1 cellular context compared by ENCODE assay signal in the genomic region with DNA sequence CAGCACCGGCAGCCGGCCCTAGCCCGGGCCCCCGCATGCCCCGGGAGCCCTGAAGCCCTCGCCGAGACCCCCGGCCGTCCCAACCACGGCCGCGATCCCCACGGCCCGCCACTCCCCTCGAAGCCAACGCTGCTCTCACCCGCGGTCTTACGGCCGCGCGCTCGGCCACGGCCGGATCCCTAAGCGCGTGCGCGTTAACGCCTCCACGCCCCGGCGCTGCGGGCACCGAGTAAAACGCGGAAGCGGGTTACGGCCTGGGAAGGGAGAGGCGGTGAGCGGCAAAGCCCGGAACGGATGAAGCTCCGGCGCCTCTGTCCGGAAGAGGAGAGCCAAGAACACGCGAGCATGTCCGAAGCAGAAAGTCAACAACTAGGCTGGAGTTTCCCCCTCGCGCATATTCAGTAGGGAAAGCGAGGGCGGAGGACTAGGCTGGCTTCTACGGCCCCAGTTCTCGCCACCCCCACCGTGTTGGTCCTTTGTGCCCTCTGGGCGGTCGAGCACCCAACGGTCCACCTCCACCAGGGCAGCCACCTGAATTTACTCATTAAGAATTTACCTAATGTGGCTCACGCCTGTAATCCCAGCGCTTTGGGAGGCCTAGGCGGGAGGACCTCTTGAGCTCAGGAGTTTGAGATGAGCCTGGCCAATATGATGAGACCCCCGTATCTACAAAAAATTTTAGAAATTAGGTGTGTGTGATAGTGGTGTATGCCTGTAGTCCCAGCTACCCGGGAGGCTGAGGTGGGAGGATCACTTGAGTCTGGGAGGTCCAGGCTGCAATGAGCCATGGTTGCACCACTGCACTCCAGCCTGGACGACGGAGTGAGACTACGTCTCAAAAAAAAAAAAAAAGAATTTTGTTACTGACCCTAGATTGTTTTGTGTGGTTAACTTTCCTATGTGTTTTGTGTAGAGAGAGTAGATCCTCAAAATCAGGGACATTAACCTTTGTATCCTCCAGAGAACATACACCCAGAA.
A peak's percentile ranks its signal among the peaks of the same experiment; 100 is the strongest.
TF ChIP-seq lines count a peak whose summit lies in the region.

A gene (minus strand): TSS at position 169 of the 978 bp plus-strand sequence. CDS start 1,177 bp downstream, outside the sequence.

TF ChIP-seq in GM23338, 12 proteins besides CTCF, POLR2A, EP300 and RAD21:
- TF ChIP-seq, protein P1, sequence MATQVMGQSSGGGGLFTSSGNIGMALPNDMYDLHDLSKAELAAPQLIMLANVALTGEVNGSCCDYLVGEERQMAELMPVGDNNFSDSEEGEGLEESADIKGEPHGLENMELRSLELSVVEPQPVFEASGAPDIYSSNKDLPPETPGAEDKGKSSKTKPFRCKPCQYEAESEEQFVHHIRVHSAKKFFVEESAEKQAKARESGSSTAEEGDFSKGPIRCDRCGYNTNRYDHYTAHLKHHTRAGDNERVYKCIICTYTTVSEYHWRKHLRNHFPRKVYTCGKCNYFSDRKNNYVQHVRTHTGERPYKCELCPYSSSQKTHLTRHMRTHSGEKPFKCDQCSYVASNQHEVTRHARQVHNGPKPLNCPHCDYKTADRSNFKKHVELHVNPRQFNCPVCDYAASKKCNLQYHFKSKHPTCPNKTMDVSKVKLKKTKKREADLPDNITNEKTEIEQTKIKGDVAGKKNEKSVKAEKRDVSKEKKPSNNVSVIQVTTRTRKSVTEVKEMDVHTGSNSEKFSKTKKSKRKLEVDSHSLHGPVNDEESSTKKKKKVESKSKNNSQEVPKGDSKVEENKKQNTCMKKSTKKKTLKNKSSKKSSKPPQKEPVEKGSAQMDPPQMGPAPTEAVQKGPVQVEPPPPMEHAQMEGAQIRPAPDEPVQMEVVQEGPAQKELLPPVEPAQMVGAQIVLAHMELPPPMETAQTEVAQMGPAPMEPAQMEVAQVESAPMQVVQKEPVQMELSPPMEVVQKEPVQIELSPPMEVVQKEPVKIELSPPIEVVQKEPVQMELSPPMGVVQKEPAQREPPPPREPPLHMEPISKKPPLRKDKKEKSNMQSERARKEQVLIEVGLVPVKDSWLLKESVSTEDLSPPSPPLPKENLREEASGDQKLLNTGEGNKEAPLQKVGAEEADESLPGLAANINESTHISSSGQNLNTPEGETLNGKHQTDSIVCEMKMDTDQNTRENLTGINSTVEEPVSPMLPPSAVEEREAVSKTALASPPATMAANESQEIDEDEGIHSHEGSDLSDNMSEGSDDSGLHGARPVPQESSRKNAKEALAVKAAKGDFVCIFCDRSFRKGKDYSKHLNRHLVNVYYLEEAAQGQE (IDR thresholded peaks at IDR 0.05; ENCODE audit: unreplicated experiment): no peak
- TF ChIP-seq NANOG (IDR thresholded peaks at IDR 0.05; ENCODE audit: borderline replicate concordance): no peak
- TF ChIP-seq ZNF331 (CRISPR knock-in tag; IDR thresholded peaks at IDR 0.05; ENCODE audit: low read depth): no peak
- TF ChIP-seq POLR2AphosphoS5 (IDR thresholded peaks at IDR 0.05; ENCODE audit: low read depth): peak; percentile 97
- TF ChIP-seq, protein P2, sequence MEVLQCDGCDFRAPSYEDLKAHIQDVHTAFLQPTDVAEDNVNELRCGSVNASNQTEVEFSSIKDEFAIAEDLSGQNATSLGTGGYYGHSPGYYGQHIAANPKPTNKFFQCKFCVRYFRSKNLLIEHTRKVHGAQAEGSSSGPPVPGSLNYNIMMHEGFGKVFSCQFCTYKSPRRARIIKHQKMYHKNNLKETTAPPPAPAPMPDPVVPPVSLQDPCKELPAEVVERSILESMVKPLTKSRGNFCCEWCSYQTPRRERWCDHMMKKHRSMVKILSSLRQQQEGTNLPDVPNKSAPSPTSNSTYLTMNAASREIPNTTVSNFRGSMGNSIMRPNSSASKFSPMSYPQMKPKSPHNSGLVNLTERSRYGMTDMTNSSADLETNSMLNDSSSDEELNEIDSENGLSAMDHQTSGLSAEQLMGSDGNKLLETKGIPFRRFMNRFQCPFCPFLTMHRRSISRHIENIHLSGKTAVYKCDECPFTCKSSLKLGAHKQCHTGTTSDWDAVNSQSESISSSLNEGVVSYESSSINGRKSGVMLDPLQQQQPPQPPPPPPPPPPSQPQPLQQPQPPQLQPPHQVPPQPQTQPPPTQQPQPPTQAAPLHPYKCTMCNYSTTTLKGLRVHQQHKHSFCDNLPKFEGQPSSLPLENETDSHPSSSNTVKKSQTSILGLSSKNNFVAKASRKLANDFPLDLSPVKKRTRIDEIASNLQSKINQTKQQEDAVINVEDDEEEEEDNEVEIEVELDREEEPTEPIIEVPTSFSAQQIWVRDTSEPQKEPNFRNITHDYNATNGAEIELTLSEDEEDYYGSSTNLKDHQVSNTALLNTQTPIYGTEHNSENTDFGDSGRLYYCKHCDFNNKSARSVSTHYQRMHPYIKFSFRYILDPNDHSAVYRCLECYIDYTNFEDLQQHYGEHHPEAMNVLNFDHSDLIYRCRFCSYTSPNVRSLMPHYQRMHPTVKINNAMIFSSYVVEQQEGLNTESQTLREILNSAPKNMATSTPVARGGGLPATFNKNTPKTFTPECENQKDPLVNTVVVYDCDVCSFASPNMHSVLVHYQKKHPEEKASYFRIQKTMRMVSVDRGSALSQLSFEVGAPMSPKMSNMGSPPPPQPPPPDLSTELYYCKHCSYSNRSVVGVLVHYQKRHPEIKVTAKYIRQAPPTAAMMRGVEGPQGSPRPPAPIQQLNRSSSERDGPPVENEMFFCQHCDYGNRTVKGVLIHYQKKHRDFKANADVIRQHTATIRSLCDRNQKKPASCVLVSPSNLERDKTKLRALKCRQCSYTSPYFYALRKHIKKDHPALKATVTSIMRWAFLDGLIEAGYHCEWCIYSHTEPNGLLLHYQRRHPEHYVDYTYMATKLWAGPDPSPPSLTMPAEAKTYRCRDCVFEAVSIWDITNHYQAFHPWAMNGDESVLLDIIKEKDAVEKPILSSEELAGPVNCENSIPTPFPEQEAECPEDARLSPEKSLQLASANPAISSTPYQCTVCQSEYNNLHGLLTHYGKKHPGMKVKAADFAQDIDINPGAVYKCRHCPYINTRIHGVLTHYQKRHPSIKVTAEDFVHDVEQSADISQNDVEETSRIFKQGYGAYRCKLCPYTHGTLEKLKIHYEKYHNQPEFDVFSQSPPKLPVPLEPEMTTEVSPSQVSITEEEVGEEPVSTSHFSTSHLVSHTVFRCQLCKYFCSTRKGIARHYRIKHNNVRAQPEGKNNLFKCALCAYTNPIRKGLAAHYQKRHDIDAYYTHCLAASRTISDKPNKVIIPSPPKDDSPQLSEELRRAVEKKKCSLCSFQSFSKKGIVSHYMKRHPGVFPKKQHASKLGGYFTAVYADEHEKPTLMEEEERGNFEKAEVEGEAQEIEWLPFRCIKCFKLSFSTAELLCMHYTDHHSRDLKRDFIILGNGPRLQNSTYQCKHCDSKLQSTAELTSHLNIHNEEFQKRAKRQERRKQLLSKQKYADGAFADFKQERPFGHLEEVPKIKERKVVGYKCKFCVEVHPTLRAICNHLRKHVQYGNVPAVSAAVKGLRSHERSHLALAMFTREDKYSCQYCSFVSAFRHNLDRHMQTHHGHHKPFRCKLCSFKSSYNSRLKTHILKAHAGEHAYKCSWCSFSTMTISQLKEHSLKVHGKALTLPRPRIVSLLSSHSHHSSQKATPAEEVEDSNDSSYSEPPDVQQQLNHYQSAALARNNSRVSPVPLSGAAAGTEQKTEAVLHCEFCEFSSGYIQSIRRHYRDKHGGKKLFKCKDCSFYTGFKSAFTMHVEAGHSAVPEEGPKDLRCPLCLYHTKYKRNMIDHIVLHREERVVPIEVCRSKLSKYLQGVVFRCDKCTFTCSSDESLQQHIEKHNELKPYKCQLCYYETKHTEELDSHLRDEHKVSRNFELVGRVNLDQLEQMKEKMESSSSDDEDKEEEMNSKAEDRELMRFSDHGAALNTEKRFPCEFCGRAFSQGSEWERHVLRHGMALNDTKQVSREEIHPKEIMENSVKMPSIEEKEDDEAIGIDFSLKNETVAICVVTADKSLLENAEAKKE (CRISPR knock-in tag; IDR thresholded peaks at IDR 0.05): no peak
- TF ChIP-seq ZNF114 (CRISPR knock-in tag; IDR thresholded peaks at IDR 0.05): no peak
- TF ChIP-seq STAT1 (IDR thresholded peaks at IDR 0.05; ENCODE audit: unreplicated experiment): no peak
- no peak for TF ChIP-seq EZH2phosphoT487 (IDR thresholded peaks at IDR 0.05; ENCODE audit: unreplicated experiment)
- no peak for TF ChIP-seq EZH2 (IDR thresholded peaks at IDR 0.05; ENCODE audit: low read depth, unreplicated experiment)
- peak; percentile 70 for TF ChIP-seq CREB1 (CRISPR knock-in tag; IDR thresholded peaks at IDR 0.05; ENCODE audit: low read depth)
- TF ChIP-seq, protein P3, sequence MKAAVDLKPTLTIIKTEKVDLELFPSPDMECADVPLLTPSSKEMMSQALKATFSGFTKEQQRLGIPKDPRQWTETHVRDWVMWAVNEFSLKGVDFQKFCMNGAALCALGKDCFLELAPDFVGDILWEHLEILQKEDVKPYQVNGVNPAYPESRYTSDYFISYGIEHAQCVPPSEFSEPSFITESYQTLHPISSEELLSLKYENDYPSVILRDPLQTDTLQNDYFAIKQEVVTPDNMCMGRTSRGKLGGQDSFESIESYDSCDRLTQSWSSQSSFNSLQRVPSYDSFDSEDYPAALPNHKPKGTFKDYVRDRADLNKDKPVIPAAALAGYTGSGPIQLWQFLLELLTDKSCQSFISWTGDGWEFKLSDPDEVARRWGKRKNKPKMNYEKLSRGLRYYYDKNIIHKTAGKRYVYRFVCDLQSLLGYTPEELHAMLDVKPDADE (IDR thresholded peaks at IDR 0.05): peak; percentile 42; the same call in 1 of the 2 replicates
